2 cellular contexts compared by ENCODE assay signal in genomic region chr20:48578397-48579098, GRCh38.
A peak's percentile ranks its signal among the peaks of the same experiment; 100 is the strongest.
TF ChIP-seq lines count a peak whose summit lies in the region.

No MANE protein-coding gene starts in this region.

TF ChIP-seq in HepG2, 621 proteins besides CTCF, POLR2A, EP300 and RAD21 (continued from another document):
- TF ChIP-seq ZNF740 (CRISPR knock-in tag; IDR thresholded peaks at IDR 0.05) (peak; percentile 81), ZNF572 (CRISPR knock-in tag; IDR thresholded peaks at IDR 0.05) (no peak), RBM39 (IDR thresholded peaks at IDR 0.05; ENCODE audit: low read depth, low read length, poor library complexity, severe bottlenecking) (no peak), SMC3 (IDR thresholded peaks at IDR 0.05; ENCODE audit: low read length) (peak; percentile 28), KDM3A (CRISPR knock-in tag; IDR thresholded peaks at IDR 0.05; ENCODE audit: low read depth) (no peak), JDP2 (CRISPR knock-in tag; IDR thresholded peaks at IDR 0.05; ENCODE audit: borderline replicate concordance) (no peak), ZSCAN25 (CRISPR knock-in tag; IDR thresholded peaks at IDR 0.05) (no peak), TMF1 (CRISPR knock-in tag; IDR thresholded peaks at IDR 0.05; ENCODE audit: low read depth) (no peak), ZBTB25 (CRISPR knock-in tag; IDR thresholded peaks at IDR 0.05) (no peak), ZNF839 (CRISPR knock-in tag; IDR thresholded peaks at IDR 0.05; ENCODE audit: borderline replicate concordance) (no peak), STAG1 (CRISPR knock-in tag; IDR thresholded peaks at IDR 0.05) (peak; percentile 56), PAWR (CRISPR knock-in tag; IDR thresholded peaks at IDR 0.05; ENCODE audit: borderline replicate concordance) (no peak), HIVEP1 (CRISPR knock-in tag; IDR thresholded peaks at IDR 0.05) (no peak), BRF2 (CRISPR knock-in tag; IDR thresholded peaks at IDR 0.05) (no peak), ZNF10 (CRISPR knock-in tag; IDR thresholded peaks at IDR 0.05; ENCODE audit: borderline replicate concordance, low read depth) (no peak)

TF ChIP-seq in Ishikawa, 13 proteins besides CTCF, POLR2A, EP300 and RAD21 (continued from another document):
- TF ChIP-seq REST (IDR thresholded peaks at IDR 0.05; ENCODE audit: low read depth) (no peak), TEAD4 (IDR thresholded peaks at IDR 0.05) (no peak), CREB1 (IDR thresholded peaks at IDR 0.05; ENCODE audit: low read depth) (no peak), ZBTB7A (IDR thresholded peaks at IDR 0.05; ENCODE audit: low read depth) (no peak), TAF1 (IDR thresholded peaks at IDR 0.05; ENCODE audit: low read depth) (no peak)
